8 cellular contexts compared by ENCODE assay signal in genomic region chr4:140884431-140885058, GRCh38.
A peak's percentile ranks its signal among the peaks of the same experiment; 100 is the strongest.
DNase-seq lines count a peak whose midpoint lies in the region; ATAC-seq and TF ChIP-seq lines count a peak whose summit lies in the region.

No MANE protein-coding gene starts in this region.

- no peak for TF ChIP-seq POLR2A in erythroblast (IDR thresholded peaks at IDR 0.05; ENCODE audit: low read length)

- H3K4me3 Mint-ChIP-seq in nephron, result no peak overlapping the region

- H3K4me3 ChIP-seq in MG63, result no peak overlapping the region

- H3K4me1 Mint-ChIP-seq in nephron, result no peaks in the 10 kb centered on the region

- H3K27me3 Mint-ChIP-seq in nephron (ENCODE audit: low read depth), result no peaks in the 10 kb centered on the region

- peaks cover 39% of the 10 kb centered on the region for H3K9me3 Mint-ChIP-seq in nephron

- no peaks in the 10 kb centered on the region for H3K27me3 ChIP-seq in MG63

- no peaks in the 10 kb centered on the region for H3K36me3 ChIP-seq in MG63

- peaks cover 47% of the 10 kb centered on the region for H3K36me3 Mint-ChIP-seq in nephron (ENCODE audit: low read depth)

- ATAC-seq in activated CD4-positive, CD25-positive, alpha-beta regulatory T cell treated with anti-CD3 and anti-CD28 coated beads, Interleukin-2, amount 50 U/mL, for 24 hours, result no peak

- CTCF ChIA-PET in GM10248 (lab: Yijun Ruan, JAX), result interaction anchor here (0.6 to 2.8 kb wide), 21 partner anchors 9 to 525 kb away, joined by 3 to 33 read pairs (median 5); no protein-coding TSS in a partner anchor
- CTCF ChIA-PET in HEK293T (lab: Yijun Ruan, JAX), result interaction anchor here (0.8 to 1.7 kb wide), 9 partner anchors 15 to 525 kb away, joined by 3 to 8 read pairs (median 4); partner anchors contain the start of gene RNF150

- peak; percentile 64 for TF ChIP-seq CTCF in GM10248 (IDR thresholded peaks at IDR 0.05; ENCODE audit: control extremely low read depth, extremely low read depth, low read depth, missing control alignments)
- peak; percentile 39 to 51 (median 43) for TF ChIP-seq CTCF in nephron (IDR thresholded peaks at IDR 0.05; ENCODE audit: unreplicated experiment in 3 of 3)

- DNase-seq in 8988T, result peak; percentile 10
- peak; percentile 70 for DNase-seq in GM10248 (ENCODE audit: extremely low spot score)
- DNase-seq in HEK293T (ENCODE audit: extremely low spot score), result peak; percentile 69
- peak; percentile 42 for DNase-seq in MG63
- peak; percentile 51 for DNase-seq in SK-N-DZ (ENCODE audit: low spot score)
- DNase-seq in erythroblast (lab: John Stamatoyannopoulos, UW), result peak; percentile 56 to 72

- peaks cover 5% of the 10 kb centered on the region; the same call in 1 of the 2 replicates for H3K9me3 ChIP-seq in MG63

- no peak overlapping the region for H3K27ac Mint-ChIP-seq in nephron

- POLR2A ChIA-PET in GM10248 (lab: Yijun Ruan, JAX), result no interaction called here
- POLR2A ChIA-PET in HEK293T (lab: Yijun Ruan, JAX), result interaction anchor here (1.2 kb wide), 1 partner anchor 249 kb away, joined by 5 read pairs; no protein-coding TSS in a partner anchor

TF ChIP-seq in HEK293T, 16 proteins besides CTCF, POLR2A, EP300 and RAD21:
- TF ChIP-seq ZNF384 (IDR thresholded peaks at IDR 0.05) (0 out of 2 replicates have a peak, but pooled peaks have one; percentile 10), L3MBTL2 (conservative IDR thresholded peaks at IDR 0.05) (no peak; the same call in 1 of the 2 replicates)
TF ChIP-seq in HEK293T: peak in this region for 1.

Comparison
In these comparisons a context has a peak if more than half of its experiments do, and no peak if none do; other contexts are left out.
1. DNase-seq: peak in every context shown above with its lines; median percentile 70 in GM10248; 69 in HEK293T; 64 in erythroblast; 51 in SK-N-DZ; 42 in MG63; 10 in 8988T.